23 cellular contexts compared by ENCODE assay signal in the genomic region with DNA sequence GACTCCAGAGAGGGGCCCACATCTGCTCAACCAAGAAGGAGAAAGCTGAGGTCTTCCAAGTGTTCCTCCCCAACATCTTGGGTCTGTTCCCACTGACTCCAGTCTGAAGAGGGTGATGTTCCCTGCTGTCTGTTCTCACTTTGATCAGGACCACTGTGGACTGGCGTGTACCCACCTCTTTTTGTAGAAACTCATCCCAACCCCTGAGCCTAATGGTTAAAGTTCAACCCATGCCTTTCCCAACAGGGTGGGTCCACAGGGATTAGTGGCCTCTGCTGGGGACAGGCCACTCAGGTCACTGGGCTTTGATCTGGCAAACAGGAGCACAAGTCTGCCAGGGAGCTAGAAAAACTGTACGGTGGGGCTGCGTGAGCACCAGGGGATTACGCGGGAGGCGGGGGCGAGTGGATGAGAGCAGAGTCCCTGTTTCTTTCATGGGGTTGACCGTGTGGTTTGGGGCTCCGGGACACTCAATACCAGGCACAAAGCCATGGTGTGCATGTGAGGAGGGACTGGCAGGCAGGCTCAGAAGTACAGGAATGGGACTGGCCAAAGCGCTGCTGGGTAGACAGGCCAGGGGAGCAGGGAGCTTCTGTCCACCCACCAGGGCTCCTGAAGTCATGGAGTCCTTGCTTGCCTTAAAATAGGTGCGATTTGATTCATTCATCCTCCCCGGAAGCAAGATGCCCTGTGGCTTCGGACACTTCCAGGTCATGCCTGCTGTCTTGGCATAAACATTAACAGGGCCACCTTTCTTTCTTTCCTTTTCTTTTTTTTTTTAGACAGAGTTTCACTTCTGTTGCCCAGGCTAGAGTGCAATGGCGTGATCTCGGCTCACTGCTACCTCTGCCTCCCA. TPM values are rescaled to one million over a fixed set of nuclear protein-coding genes. Genes with fewer than 3 reads are reported as not detected.
DNase-seq lines count a peak whose midpoint lies in the region; ATAC-seq and TF ChIP-seq lines count a peak whose summit lies in the region.
"Had no signal": no experiment of that assay in that cellular context is flagged by ENCODE, and none has a peak within 500 bp of the region (broad histone marks: within the 10 kb centered on the region; RNA-seq: fewer than 3 reads in every experiment).

CA5A (minus strand) TSS at position 155 of the 856 bp plus-strand sequence; CDS start at position 76, 79 bp downstream.

- H3K36me3 Mint-ChIP-seq in Caco-2 (ENCODE audit: insufficient read depth, unreplicated experiment): no peaks in the 10 kb centered on the region
- H3K36me3 Mint-ChIP-seq in stimulated activated memory B cell treated with anti-CD40 and anti-IgM and Interleukin-4, amounts not matched to agents 10 μg/mL and 1 μg/mL and 100 μg/mL, for 72 hours: no peaks in the 10 kb centered on the region
- H3K36me3 Mint-ChIP-seq: CD8-positive, alpha-beta T cell had no signal

- H3K36me3 ChIP-seq in Caco-2 (ENCODE audit: control insufficient read depth, insufficient read depth, low read length): no peaks in the 10 kb centered on the region
- no peaks in the 10 kb centered on the region for H3K36me3 ChIP-seq in right lobe of liver
- H3K36me3 ChIP-seq: Peyer's patch, SJSA1 had no signal

- H3K27ac Mint-ChIP-seq in Caco-2 (ENCODE audit: unreplicated experiment): peak within 1 kb of the TSS; percentile 27
- H3K27ac Mint-ChIP-seq in stimulated activated memory B cell treated with anti-CD40 and anti-IgM and Interleukin-4, amounts not matched to agents 10 μg/mL and 1 μg/mL and 100 μg/mL, for 72 hours: peak within 1 kb of the TSS; percentile 47
- H3K27ac Mint-ChIP-seq: CD8-positive, alpha-beta T cell had no signal

- intact Hi-C loops in Caco-2 (cut with micrococcal nuclease; ENCODE audit: unreplicated experiment) (no loop called here), right lobe of liver (cut with DNase I) (no loop called here)

- H3K4me3 ChIP-seq in Caco-2 (ENCODE audit: low read depth, low read length) (no peak within 1 kb of the TSS), right lobe of liver (peak within 1 kb of the TSS; percentile 46 to 74 (median 62))
- H3K4me3 ChIP-seq: Peyer's patch, SJSA1 had no signal

- H3K27ac ChIP-seq in right lobe of liver: peak within 1 kb of the TSS; percentile 57 to 93 (median 84)
- H3K27ac ChIP-seq: Peyer's patch, SJSA1 had no signal

- WGBS in right lobe of liver (ENCODE audit: insufficient coverage, low coverage, low lambda C conversion rate, missing lambda C conversion rate): 31% methylated on average over 13 of the region's 15 CpGs

- TF ChIP-seq POLR2A in right lobe of liver (IDR thresholded peaks at IDR 0.05): peak; percentile 67

- H3K27me3 Mint-ChIP-seq in Caco-2 (ENCODE audit: insufficient read depth, unreplicated experiment): no peaks in the 10 kb centered on the region
- H3K27me3 Mint-ChIP-seq in stimulated activated memory B cell treated with anti-CD40 and anti-IgM and Interleukin-4, amounts not matched to agents 10 μg/mL and 1 μg/mL and 100 μg/mL, for 72 hours: peaks cover 11% of the 10 kb centered on the region

- H3K9me3 Mint-ChIP-seq in Caco-2 (ENCODE audit: unreplicated experiment): peaks cover 16% of the 10 kb centered on the region
- H3K9me3 Mint-ChIP-seq in stimulated activated memory B cell treated with anti-CD40 and anti-IgM and Interleukin-4, amounts not matched to agents 10 μg/mL and 1 μg/mL and 100 μg/mL, for 72 hours: peaks cover 3% of the 10 kb centered on the region
- H3K9me3 Mint-ChIP-seq: CD8-positive, alpha-beta T cell had no signal

- POLR2A ChIA-PET in Caco-2 (lab: Charles Lee): interaction anchor here (0.9 to 1.1 kb wide), 3 partner anchors 9 to 66 kb away, joined by 4 read pairs; partner anchors contain the start of gene BANP

- H3K27me3 ChIP-seq in Caco-2 (replicated peaks; ENCODE audit: control insufficient read depth, insufficient read depth, low read length): no peaks in the 10 kb centered on the region
- no peaks in the 10 kb centered on the region for H3K27me3 ChIP-seq in right lobe of liver
- H3K27me3 ChIP-seq: Peyer's patch, SJSA1 had no signal

- BruUV-seq in Caco-2 (replicated peaks; lab: Mats Ljungman, UMichigan): no TSS peak

- no peak within 1 kb of the TSS for H3K4me3 Mint-ChIP-seq in Caco-2 (ENCODE audit: unreplicated experiment)
- no peak within 1 kb of the TSS for H3K4me3 Mint-ChIP-seq in stimulated activated memory B cell treated with anti-CD40 and anti-IgM and Interleukin-4, amounts not matched to agents 10 μg/mL and 1 μg/mL and 100 μg/mL, for 72 hours
- H3K4me3 Mint-ChIP-seq: CD8-positive, alpha-beta T cell had no signal

- CTCF ChIA-PET in Caco-2 (lab: Charles Lee): no interaction called here

- peak; percentile 67 to 87 (median 82) for ATAC-seq in right lobe of liver
- ATAC-seq in stimulated activated memory B cell treated with anti-CD40 and anti-IgM and Interleukin-4, amounts not matched to agents 10 μg/mL and 1 μg/mL and 100 μg/mL, for 72 hours: peak; percentile 12
- ATAC-seq: CD8-positive, alpha-beta T cell had no signal

- H3K4me1 ChIP-seq in Caco-2 (peaks cover 4% of the 10 kb centered on the region; the same call in 1 of the 2 replicates), right lobe of liver (peaks cover 0 to 23% (median 8%) of the 10 kb centered on the region in 4 donors)
- H3K4me1 ChIP-seq: Peyer's patch, SJSA1 had no signal

- H3K4me1 Mint-ChIP-seq in Caco-2 (ENCODE audit: low read depth, unreplicated experiment): peaks cover 6% of the 10 kb centered on the region
- H3K4me1 Mint-ChIP-seq in stimulated activated memory B cell treated with anti-CD40 and anti-IgM and Interleukin-4, amounts not matched to agents 10 μg/mL and 1 μg/mL and 100 μg/mL, for 72 hours: peaks cover 29% of the 10 kb centered on the region

- no peak for DNase-seq in Caco-2
- peak; percentile 35 for DNase-seq in RPMI8226
- DNase-seq in right lobe of liver: peak; percentile 73 to 93 (median 90)
- DNase-seq in NCI-H82 (lab: John Stamatoyannopoulos, UW): no peak
- no peak for DNase-seq in KG1 (lab: John Stamatoyannopoulos, UW)
- DNase-seq in AML-193 (lab: John Stamatoyannopoulos, UW): no peak
- DNase-seq: C1 segment of cervical spinal cord; Calu3; CD8-positive, alpha-beta T cell; DMS153; H7; MV-4-11; NCI-H1105 treated with DMSO at 0.1 percent for 48 hours; NCI-H1694; NCI-H2081; NCI-H2171; NCI-H345; NCI-H524; Peyer's patch had no signal

- TF ChIP-seq CTCF in Caco-2 (IDR thresholded peaks at IDR 0.05; ENCODE audit: insufficient read depth in 1 of 2, low read depth in 1 of 2, low read length in 1 of 2, severe bottlenecking in 1 of 2, unreplicated experiment in 1 of 2) (no peak), right lobe of liver (IDR thresholded peaks at IDR 0.05) (peak in 1 of 4 donors; percentile 7)

- no peaks in the 10 kb centered on the region for H3K9me3 ChIP-seq in Caco-2
- H3K9me3 ChIP-seq in right lobe of liver: no peaks in the 10 kb centered on the region
- H3K9me3 ChIP-seq: Peyer's patch, SJSA1 had no signal

RNA-seq across cellular contexts. Expression of gene CA5A, which starts in this region (rescaled TPM):
- 0.74 and 1.7 TPM in 2 replicates for total RNA-seq in Caco-2 (2022)
- 10 to 100 TPM; 26.5 to 59.6 (median 30.2) TPM for total RNA-seq in right lobe of liver
- total RNA-seq: Calu3; CD8-positive, alpha-beta T cell; G401; H7; OCI-LY7; Peyer's patch; SJSA1 had no signal

Comparison
In these comparisons a context has a peak if more than half of its experiments do, and no peak if none do; other contexts are left out.
1. RNA of gene CA5A (total RNA-seq): 26.5 to 59.6 TPM in right lobe of liver; 0.74 to 1.7 TPM in Caco-2; every median in the first group is over 10 times any median in the second.
2. DNase-seq: peak in RPMI8226 (single experiment) and right lobe of liver (3 of 3); none in Caco-2 (0 of 2), NCI-H82 (single experiment), KG1 (single experiment) and AML-193 (0 of 2).